19 cellular contexts compared by ENCODE assay signal in the genomic region with DNA sequence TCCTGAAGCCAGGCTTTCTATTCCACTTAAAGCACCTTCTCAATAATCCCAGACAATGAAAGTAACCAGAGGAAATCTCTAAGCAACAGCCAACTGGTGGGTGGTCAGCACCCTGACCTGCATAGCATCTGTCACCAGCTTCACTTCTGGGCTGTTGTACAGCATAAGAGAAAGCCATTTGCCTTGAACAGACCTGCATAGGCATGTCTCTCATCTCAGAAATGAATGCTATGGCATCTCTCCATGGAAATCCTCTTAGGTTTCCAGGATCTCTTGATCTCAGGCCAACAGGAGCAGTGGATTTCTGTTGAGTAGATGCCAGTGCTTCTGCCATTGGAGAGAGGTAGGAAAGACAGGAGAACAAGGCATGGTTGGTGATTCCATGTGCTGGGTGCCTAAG.
A peak's percentile ranks its signal among the peaks of the same experiment; 100 is the strongest.
DNase-seq lines count a peak whose midpoint lies in the region; ATAC-seq and TF ChIP-seq lines count a peak whose summit lies in the region.
"Had no signal": no experiment of that assay in that cellular context is flagged by ENCODE, and none has a peak within 500 bp of the region (broad histone marks: within the 10 kb centered on the region; RNA-seq: fewer than 3 reads in every experiment).

No MANE protein-coding gene starts in this region.

- TF ChIP-seq CTCF in heart right ventricle (IDR thresholded peaks at IDR 0.05) (no peak), left ventricle myocardium inferior (IDR thresholded peaks at IDR 0.05; ENCODE audit: borderline replicate concordance) (no peak)

- peaks cover 0 to under 1% (median 0%) of the 10 kb centered on the region in 7 donors for H3K27me3 ChIP-seq in heart right ventricle
- no peaks in the 10 kb centered on the region for H3K27me3 ChIP-seq in left ventricle myocardium inferior (ENCODE audit: low read depth)
- H3K27me3 ChIP-seq: BE2C had no signal

- H3K36me3 ChIP-seq in heart right ventricle (no peaks in the 10 kb centered on the region), left ventricle myocardium inferior (no peaks in the 10 kb centered on the region)
- H3K36me3 ChIP-seq: BE2C, HAP-1 had no signal

- ATAC-seq in heart right ventricle = peak in 7 of 8 donors; percentile 55 to 86 (median 79)
- ATAC-seq in GM19452 (IDR thresholded peaks at IDR 0.05; ENCODE audit: unreplicated experiment) = no peak
- ATAC-seq: HepG2 had no signal

- DNase-seq in heart right ventricle = peak in 1 of 2 donors; percentile 10
- DNase-seq in left ventricle myocardium inferior = no peak
- DNase-seq in NCI-H69 (lab: John Stamatoyannopoulos, UW) = peak; percentile 17
- DNase-seq in cerebellar cortex (ENCODE audit: low spot score) = peak; percentile 47
- DNase-seq in stimulated activated CD4-positive, alpha-beta T cell treated with anti-CD3 and anti-CD28 coated beads, Interleukin-1b, Interleukin-23, amount 100 ng/mL, for 48 hours = no peak
- DNase-seq: ACHN; BE2C; C1 segment of cervical spinal cord; CD4-positive, CD25-positive, alpha-beta regulatory T cell; CD8-positive, alpha-beta memory T cell; COR-L47; DMS 273 treated with DMSO at 0.1 percent for 48 hours; DMS53; DND-41; EL; GM23248 had no signal

- H3K4me1 ChIP-seq in heart right ventricle (no peaks in the 10 kb centered on the region), left ventricle myocardium inferior (no peaks in the 10 kb centered on the region)
- H3K4me1 ChIP-seq: BE2C, HAP-1 had no signal

- H3K4me3 ChIP-seq in heart right ventricle (no peak overlapping the region), left ventricle myocardium inferior (no peak overlapping the region)
- H3K4me3 ChIP-seq: GM23248, HAP-1 had no signal

- H3K27ac ChIP-seq in heart right ventricle = no peak overlapping the region
- H3K27ac ChIP-seq in left ventricle myocardium inferior (replicated peaks) = no peak overlapping the region
- H3K27ac ChIP-seq: GM23248 had no signal

- H3K9me3 ChIP-seq in heart right ventricle = no peaks in the 10 kb centered on the region
- no peaks in the 10 kb centered on the region for H3K9me3 ChIP-seq in left ventricle myocardium inferior (replicated peaks)
- H3K9me3 ChIP-seq: BE2C, HAP-1 had no signal

- intact Hi-C loops in heart right ventricle (cut with DNase I) (loop anchor here in 1 of 10 donors (10.0 kb wide), 1 partner anchor 209 kb away; the partner anchor contains the start of gene GRIA1), left ventricle myocardium inferior (cut with micrococcal nuclease) (no loop called here)

Comparison
In these comparisons a context has a peak if more than half of its experiments do, and no peak if none do; other contexts are left out.
1. DNase-seq: peak in NCI-H69 (single experiment) and cerebellar cortex (single experiment); none in left ventricle myocardium inferior (single experiment) and stimulated activated CD4-positive, alpha-beta T cell treated with anti-CD3 and anti-CD28 coated beads, Interleukin-1b, Interleukin-23, amount 100 ng/mL, for 48 hours (single experiment).